Comparison of ENCODE assay signal across 15 cellular contexts in genomic region chr17:51653902-51654301, GRCh38.
A peak's percentile ranks its signal among the peaks of the same experiment; 100 is the strongest.
DNase-seq lines count a peak whose midpoint lies in the region; ATAC-seq, FAIRE-seq and TF ChIP-seq lines count a peak whose summit lies in the region.
"Had no signal": no experiment of that assay in that cellular context is flagged by ENCODE, and none has a peak within 500 bp of the region (broad histone marks: within the 10 kb centered on the region; RNA-seq: fewer than 3 reads in every experiment).

No MANE protein-coding gene starts in this region.

- no peak overlapping the region for H3K4me3 ChIP-seq in HepG2 (replicated peaks in 1 of 3; ENCODE audit: insufficient read depth in 1 of 3, low read depth in 2 of 3, low read length in 3 of 3)

- H2AFZ ChIP-seq in HepG2 (ENCODE audit: low read length), result no peak overlapping the region

- CTCF ChIA-PET in HepG2 (lab: Yijun Ruan, JAX; ENCODE audit: low intra/inter-chr PET ratio, low total read pairs), result no interaction called here

- H3K27ac ChIP-seq in HepG2 (ENCODE audit: extremely low read length, insufficient read depth, low read length), result no peak overlapping the region

- POLR2A ChIA-PET in HepG2 (lab: Yijun Ruan, JAX), result no interaction called here

- TF ChIP-seq RAD21 in HepG2 (CRISPR knock-in tag; IDR thresholded peaks at IDR 0.05), result no peak

- no peaks in the 10 kb centered on the region for H3K79me2 ChIP-seq in HepG2 (ENCODE audit: insufficient read depth, low read length)

- BruUV-seq in HepG2 (replicated peaks; lab: Mats Ljungman, UMichigan), result no TSS peak

- DNase-seq in DMS 273 (lab: John Stamatoyannopoulos, UW; ENCODE audit: unreplicated experiment) (peak; percentile 96), NCI-H1694 (lab: John Stamatoyannopoulos, UW) (peak; percentile 91), cerebellar cortex (ENCODE audit: low spot score) (peak; percentile 57), left kidney (ENCODE audit: low read depth, low spot score) (peak; percentile 72), HepG2 (ENCODE audit: low spot score) (no peak), dermis blood vessel endothelial cell (no peak), UCSD-AML1 (lab: John Stamatoyannopoulos, UW; ENCODE audit: unreplicated experiment) (no peak)
- no peak for DNase-seq in central memory CD4-positive, alpha-beta T cell
- DNase-seq: activated CD4-positive, alpha-beta T cell treated with anti-CD3 and anti-CD28 coated beads, Interleukin-2, amount 10 ng/mL, durations not matched to agents 7 days and 5 days; HFFc6; Kasumi-1; NCI-H1417; NCI-H226; stimulated activated CD4-positive, alpha-beta T cell treated with anti-CD3 and anti-CD28 coated beads, Interleukin-4, amount 100 ng/mL, for 1 hour had no signal

- no peaks in the 10 kb centered on the region for H3K36me3 ChIP-seq in HepG2 (replicated peaks in 1 of 2; ENCODE audit: control insufficient read depth in 1 of 2, insufficient read depth in 2 of 2, low read length in 2 of 2)

- TF ChIP-seq CTCF in HepG2 (CRISPR knock-in tag; IDR thresholded peaks at IDR 0.05), result no peak

- no peaks in the 10 kb centered on the region for H3K9me3 ChIP-seq in HepG2 (ENCODE audit: low read length)
- H3K9me3 ChIP-seq: Caco-2 had no signal

- TF ChIP-seq EP300 in HepG2 (IDR thresholded peaks at IDR 0.05; ENCODE audit: low read depth in 2 of 2, low read length in 2 of 2) (no peak), HepG2 (CRISPR knock-in tag; IDR thresholded peaks at IDR 0.05; ENCODE audit: borderline replicate concordance) (no peak)

- FAIRE-seq in HepG2 (lab: Jason Lieb, UNC), result no peak

- in situ Hi-C loops in HepG2 (cut with HindIII; ENCODE audit: extremely low pct_ligation_motif_present, low pct_unique_long_range_greater_than_20kb), result no loop called here

- TF ChIP-seq POLR2A in HepG2 (IDR thresholded peaks at IDR 0.05; ENCODE audit: insufficient read depth in 1 of 2, low read depth in 2 of 2, low read length in 2 of 2), result no peak

- H3K27me3 ChIP-seq in HepG2 (ENCODE audit: control insufficient read depth in 1 of 2, insufficient read depth in 2 of 2, low read length in 2 of 2), result no peaks in the 10 kb centered on the region; a peak in 2 of 5 replicates

- H3K4me2 ChIP-seq in HepG2 (ENCODE audit: low read depth, low read length), result no peak overlapping the region

- intact Hi-C loops in HepG2 (cut with micrococcal nuclease; ENCODE audit: unreplicated experiment), result no loop called here

- no peak overlapping the region for H3K9ac ChIP-seq in HepG2 (ENCODE audit: insufficient read depth, low read depth, low read length)

- no peaks in the 10 kb centered on the region for H4K20me1 ChIP-seq in HepG2 (ENCODE audit: insufficient read depth, low read length)

- ATAC-seq in HepG2, result no peak

- H3K4me1 ChIP-seq in HepG2 (ENCODE audit: insufficient read depth, low read length), result no peaks in the 10 kb centered on the region
- H3K4me1 ChIP-seq: Caco-2 had no signal

- 3% methylated on average over 5 of the region's 5 CpGs for WGBS in HepG2 (ENCODE audit: low lambda C conversion rate)

TF ChIP-seq in HepG2, 621 proteins besides CTCF, POLR2A, EP300 and RAD21:
- TF ChIP-seq GLMP (CRISPR knock-in tag; IDR thresholded peaks at IDR 0.05; ENCODE audit: borderline replicate concordance) (no peak), HMGA1 (CRISPR knock-in tag; conservative IDR thresholded peaks at IDR 0.05) (no peak), RARG (CRISPR knock-in tag; IDR thresholded peaks at IDR 0.05; ENCODE audit: low read depth) (no peak), PRDM15 (CRISPR knock-in tag; IDR thresholded peaks at IDR 0.05) (no peak), CREM (IDR thresholded peaks at IDR 0.05) (no peak), CREM (CRISPR knock-in tag; IDR thresholded peaks at IDR 0.05) (no peak), XRCC5 (optimal IDR thresholded peaks at IDR 0.05; ENCODE audit: low read length) (no peak)
- TF ChIP-seq, protein P1, sequence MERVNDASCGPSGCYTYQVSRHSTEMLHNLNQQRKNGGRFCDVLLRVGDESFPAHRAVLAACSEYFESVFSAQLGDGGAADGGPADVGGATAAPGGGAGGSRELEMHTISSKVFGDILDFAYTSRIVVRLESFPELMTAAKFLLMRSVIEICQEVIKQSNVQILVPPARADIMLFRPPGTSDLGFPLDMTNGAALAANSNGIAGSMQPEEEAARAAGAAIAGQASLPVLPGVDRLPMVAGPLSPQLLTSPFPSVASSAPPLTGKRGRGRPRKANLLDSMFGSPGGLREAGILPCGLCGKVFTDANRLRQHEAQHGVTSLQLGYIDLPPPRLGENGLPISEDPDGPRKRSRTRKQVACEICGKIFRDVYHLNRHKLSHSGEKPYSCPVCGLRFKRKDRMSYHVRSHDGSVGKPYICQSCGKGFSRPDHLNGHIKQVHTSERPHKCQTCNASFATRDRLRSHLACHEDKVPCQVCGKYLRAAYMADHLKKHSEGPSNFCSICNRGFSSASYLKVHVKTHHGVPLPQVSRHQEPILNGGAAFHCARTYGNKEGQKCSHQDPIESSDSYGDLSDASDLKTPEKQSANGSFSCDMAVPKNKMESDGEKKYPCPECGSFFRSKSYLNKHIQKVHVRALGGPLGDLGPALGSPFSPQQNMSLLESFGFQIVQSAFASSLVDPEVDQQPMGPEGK (CRISPR knock-in tag; IDR thresholded peaks at IDR 0.05), result no peak

Comparison
In these comparisons a context has a peak if more than half of its experiments do, and no peak if none do; other contexts are left out.
1. DNase-seq: peak in DMS 273 (single experiment), NCI-H1694 (single experiment), cerebellar cortex (single experiment) and left kidney (single experiment); none in HepG2 (single experiment), central memory CD4-positive, alpha-beta T cell (single experiment), dermis blood vessel endothelial cell (single experiment) and UCSD-AML1 (single experiment).